In the genomic region with DNA sequence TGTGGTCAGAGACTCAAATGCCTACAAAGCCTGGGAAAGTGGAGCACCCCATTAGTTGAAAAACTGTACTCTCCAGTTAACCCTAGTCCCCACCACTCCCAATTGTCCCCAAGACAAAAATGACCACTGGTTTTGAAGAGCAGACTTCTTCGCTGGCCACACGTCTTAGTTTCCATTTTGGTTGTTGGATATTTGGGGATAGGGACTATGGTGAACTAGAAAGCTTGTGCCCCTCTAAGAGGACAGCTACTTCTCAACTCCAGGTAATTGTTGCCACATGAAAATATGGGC, we compare ENCODE assay signal across 20 cellular contexts.
DNase-seq lines count a peak whose midpoint lies in the region; ATAC-seq, FAIRE-seq and TF ChIP-seq lines count a peak whose summit lies in the region.
"Had no signal": no experiment of that assay in that cellular context is flagged by ENCODE, and none has a peak within 500 bp of the region (broad histone marks: within the 10 kb centered on the region; RNA-seq: fewer than 3 reads in every experiment).

No MANE protein-coding gene starts in this region.

- intact Hi-C loops in CD4-positive, alpha-beta memory T cell (cut with micrococcal nuclease): no loop called here
- intact Hi-C loops in sciatic nerve (cut with DNase I): no loop called here

- H3K4me1 ChIP-seq in A549 (peaks cover 4% of the 10 kb centered on the region; the same call in 1 of the 3 replicates), mesendoderm (ENCODE audit: control insufficient read depth, low read depth, low read length) (peaks cover 14% of the 10 kb centered on the region)
- peaks cover 62% of the 10 kb centered on the region for H3K4me1 ChIP-seq in CD4-positive, alpha-beta memory T cell (ENCODE audit: insufficient read depth, low read length)

- H3K4me3 ChIP-seq in A549: no peak overlapping the region
- H3K4me3 ChIP-seq in CD4-positive, alpha-beta memory T cell (ENCODE audit: low read length in 2 of 2): no peak overlapping the region
- H3K4me3 ChIP-seq in mesendoderm (ENCODE audit: low read length): no peak overlapping the region

- TF ChIP-seq CTCF in A549 (IDR thresholded peaks at IDR 0.05) (no peak), VCaP (conservative IDR thresholded peaks at IDR 0.05) (no peak), type B pancreatic cell (conservative IDR thresholded peaks at IDR 0.05) (no peak)

- no peak overlapping the region for H2BK15ac ChIP-seq in mesendoderm (replicated peaks; ENCODE audit: low read depth)

- no peak overlapping the region for H2AK5ac ChIP-seq in mesendoderm (ENCODE audit: low read length)

- no peaks in the 10 kb centered on the region for H3K79me1 ChIP-seq in mesendoderm (ENCODE audit: low read length)

- H3K9me3 Mint-ChIP-seq in CD4-positive, alpha-beta memory T cell: no peaks in the 10 kb centered on the region
- no peaks in the 10 kb centered on the region for H3K9me3 Mint-ChIP-seq in type B pancreatic cell

- H3K27me3 Mint-ChIP-seq in CD4-positive, alpha-beta memory T cell: no peaks in the 10 kb centered on the region
- H3K27me3 Mint-ChIP-seq in type B pancreatic cell: no peaks in the 10 kb centered on the region

- peaks cover 48 to 81% (median 66%) of the 10 kb centered on the region in 4 donors for H3K4me1 Mint-ChIP-seq in CD4-positive, alpha-beta memory T cell
- peaks cover 36% of the 10 kb centered on the region for H3K4me1 Mint-ChIP-seq in type B pancreatic cell (ENCODE audit: unreplicated experiment)

- WGBS in A549 (ENCODE audit: missing lambda C conversion rate): 89% methylated on average over 2 of the region's 2 CpGs
- no CpG with 5 or more reads among the region's 2 CpGs for WGBS in mesendoderm (ENCODE audit: extremely low coverage, insufficient coverage, low lambda C conversion rate)

- no peaks in the 10 kb centered on the region for H3K79me2 ChIP-seq in mesendoderm (ENCODE audit: control insufficient read depth, insufficient read depth, low read length)

- no peak overlapping the region for H3K23ac ChIP-seq in mesendoderm (ENCODE audit: low read length)

- no peak overlapping the region for H2BK120ac ChIP-seq in mesendoderm (ENCODE audit: low read depth, low read length)

- H3K4ac ChIP-seq in mesendoderm (ENCODE audit: low read depth, low read length): peak overlapping the region; percentile 48

- no peak overlapping the region for H3K4me3 Mint-ChIP-seq in CD4-positive, alpha-beta memory T cell
- no peak overlapping the region for H3K4me3 Mint-ChIP-seq in type B pancreatic cell
- H3K4me3 Mint-ChIP-seq: B cell had no signal

- TF ChIP-seq POLR2A in A549 (IDR thresholded peaks at IDR 0.05; ENCODE audit: low read length): no peak

- H3K27ac ChIP-seq in A549 (0 out of 6 replicates have a peak overlapping the region, but pooled peaks of 1 of the 2 experiments have one; percentile 22), VCaP (peak overlapping the region; percentile 63; the same call in 1 of the 2 replicates), mesendoderm (ENCODE audit: low read depth, low read length) (peak overlapping the region; percentile 50)
- H3K27ac ChIP-seq in CD4-positive, alpha-beta memory T cell (ENCODE audit: low read depth, low read length): no peak overlapping the region

- H3K9me3 ChIP-seq in A549: no peaks in the 10 kb centered on the region
- no peaks in the 10 kb centered on the region for H3K9me3 ChIP-seq in CD4-positive, alpha-beta memory T cell (ENCODE audit: control insufficient read depth in 1 of 2, low read length in 2 of 2)

- no peak for TF ChIP-seq RAD21 in A549 (conservative IDR thresholded peaks at IDR 0.05 in 1 of 2, IDR thresholded peaks at IDR 0.05 in 1 of 2)

- H2BK5ac ChIP-seq in mesendoderm (ENCODE audit: low read length): no peak overlapping the region

- H3K36me3 Mint-ChIP-seq in CD4-positive, alpha-beta memory T cell: no peaks in the 10 kb centered on the region
- no peaks in the 10 kb centered on the region for H3K36me3 Mint-ChIP-seq in type B pancreatic cell

- no peak for FAIRE-seq in A549 (lab: Jason Lieb, UNC)
- FAIRE-seq: GM12891, H54 had no signal

- H3K56ac ChIP-seq in mesendoderm (ENCODE audit: low read length): peak overlapping the region; percentile 80

- no peaks in the 10 kb centered on the region for H3K36me3 ChIP-seq in CD4-positive, alpha-beta memory T cell (ENCODE audit: insufficient read depth, low read length)
- H3K36me3 ChIP-seq in mesendoderm (ENCODE audit: control insufficient read depth, insufficient read depth, low read length): no peaks in the 10 kb centered on the region

- H3K4me2 ChIP-seq in A549: 0 out of 3 replicates have a peak overlapping the region, but pooled peaks have one; percentile 7
- no peak overlapping the region for H3K4me2 ChIP-seq in mesendoderm (ENCODE audit: low read length)

- POLR2A ChIA-PET in A549 (lab: Yijun Ruan, JAX): interaction anchor here (0.6 kb wide), 1 partner anchor 13 kb away, joined by 3 read pairs; no protein-coding TSS in a partner anchor
- POLR2A ChIA-PET in CD4-positive, alpha-beta memory T cell (lab: Charles Lee; ENCODE audit: partially characterized antibody): interaction anchor here (0.9 to 2.4 kb wide), 2 partner anchors 76 to 82 kb away, joined by 3 to 7 read pairs; no protein-coding TSS in a partner anchor

- H3K18ac ChIP-seq in mesendoderm (ENCODE audit: low read length): peak overlapping the region; percentile 33

- no peak for DNase-seq in A549 (ENCODE audit: low read depth in 1 of 2, low spot score in 1 of 2)
- DNase-seq in CD4-positive, alpha-beta memory T cell: no peak
- no peak for DNase-seq in mesendoderm
- DNase-seq in sciatic nerve (ENCODE audit: low spot score): no peak
- DNase-seq in NCI-H2227 treated with DMSO at 0.1 percent for 48 hours (lab: John Stamatoyannopoulos, UW): no peak
- no peak for DNase-seq in type B pancreatic cell (ENCODE audit: extremely low spot score, unreplicated experiment)
- DNase-seq: GF-D8, Karpas-422, NCI-H1417, NCI-H2029, NCI-H2171, NCI-H446 treated with DMSO at 0.1 percent for 48 hours, NCI-H748 treated with DMSO at 0.1 percent for 48 hours, RPMI8226, SIG-M5, SW 1271 had no signal

- no peak overlapping the region for H4K8ac ChIP-seq in mesendoderm (ENCODE audit: low read depth, low read length)

- peak overlapping the region in 4 of 7 donors; percentile 35 to 95 (median 50) for H3K27ac Mint-ChIP-seq in CD4-positive, alpha-beta memory T cell
- H3K27ac Mint-ChIP-seq in type B pancreatic cell: no peak overlapping the region
- H3K27ac Mint-ChIP-seq: B cell had no signal

- TF ChIP-seq EP300 in A549 (IDR thresholded peaks at IDR 0.05): no peak

- CTCF ChIA-PET in A549 (lab: Yijun Ruan, JAX): interaction anchor here (0.7 kb wide), 1 partner anchor 11 kb away, joined by 3 read pairs; no protein-coding TSS in a partner anchor
- CTCF ChIA-PET in CD4-positive, alpha-beta memory T cell (lab: Charles Lee; ENCODE audit: partially characterized antibody): interaction anchor here (1.0 kb wide), 2 partner anchors 31 to 109 kb away, joined by 3 to 4 read pairs; partner anchors contain the start of gene SPRY4

- no peak overlapping the region for H4K5ac ChIP-seq in mesendoderm (ENCODE audit: low read length)

- no peaks in the 10 kb centered on the region for H3K27me3 ChIP-seq in CD4-positive, alpha-beta memory T cell (ENCODE audit: insufficient read depth, low read length)
- H3K27me3 ChIP-seq in mesendoderm (ENCODE audit: insufficient read depth, low read length, poor library complexity): no peaks in the 10 kb centered on the region

- H3K9ac ChIP-seq in mesendoderm (ENCODE audit: low read length): no peak overlapping the region

- ATAC-seq in A549 (no peak), sciatic nerve (no peak)

TF ChIP-seq in A549, 52 proteins besides CTCF, POLR2A, EP300 and RAD21:
- TF ChIP-seq CBX8 (IDR thresholded peaks at IDR 0.05): no peak
TF ChIP-seq in A549: peak in this region for 0.
